In the genomic region with DNA sequence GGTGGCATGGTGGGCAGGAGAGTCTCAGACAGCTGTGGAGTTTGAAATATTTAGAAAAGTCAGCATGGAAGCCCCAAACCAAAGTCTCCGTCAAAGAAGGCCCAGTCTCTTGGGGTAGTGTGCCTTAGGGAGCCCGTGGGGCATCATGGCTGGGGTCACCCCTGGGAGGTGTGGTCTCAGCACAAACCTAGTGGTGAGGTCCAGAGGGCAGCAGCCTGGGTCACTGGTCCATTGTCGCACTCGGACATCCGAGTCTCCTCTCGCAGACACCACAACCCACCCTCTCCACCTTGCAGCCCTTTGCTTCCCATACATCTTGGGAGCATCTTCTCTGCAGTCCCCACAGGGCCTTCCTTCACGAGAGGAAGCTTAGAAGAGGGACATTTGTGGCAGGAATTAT, we compare ENCODE assay signal across 5 cellular contexts.
"Had no signal": no experiment of that assay in that cellular context is flagged by ENCODE, and none has a peak within 500 bp of the region (broad histone marks: within the 10 kb centered on the region; RNA-seq: fewer than 3 reads in every experiment).

No MANE protein-coding gene starts in this region.

- H3K27ac Mint-ChIP-seq: GM23338, HFFc6 had no signal

- DNase-seq: HFFc6, IMR-90 had no signal

- H3K9me3 Mint-ChIP-seq: HFFc6 had no signal

- H3K4me3 Mint-ChIP-seq: GM23338, HFFc6 had no signal

- ATAC-seq: GM23338, HCT116, K562 had no signal

- H3K4me1 Mint-ChIP-seq: GM23338 had no signal
